ENCODE assay signal across 8 cellular contexts in the genomic region with DNA sequence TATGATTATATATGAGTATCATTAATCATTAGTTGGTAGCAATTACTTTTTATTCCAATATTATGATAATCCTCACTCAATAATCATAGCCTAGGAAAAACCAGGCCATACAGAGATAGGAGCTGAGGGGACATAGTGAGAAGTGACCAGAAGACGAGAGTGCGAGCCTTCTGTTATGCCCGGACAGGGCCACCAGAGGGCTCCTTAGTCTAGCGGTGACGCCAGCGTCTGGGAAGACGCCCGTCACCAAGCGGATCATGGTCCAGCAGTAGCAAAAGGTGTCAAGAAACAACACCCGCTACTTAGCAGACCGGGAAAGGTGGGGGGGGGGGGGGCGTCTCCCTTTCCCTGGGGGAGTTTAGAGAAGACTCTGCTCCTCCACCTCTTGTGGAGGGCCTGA. TPM values are rescaled to one million over a fixed set of nuclear protein-coding genes. Genes with fewer than 3 reads are reported as not detected.
DNase-seq lines count a peak whose midpoint lies in the region; ATAC-seq, FAIRE-seq and TF ChIP-seq lines count a peak whose summit lies in the region.
"Not testable (repeated sequence)": the region's sequence is repeated elsewhere in the genome, so short reads cannot be mapped to it uniquely, and the experiment has no call there.

No MANE protein-coding gene starts in this region.

- H3K27ac Mint-ChIP-seq in CD4-positive, alpha-beta T cell; T-helper 2 cell treated with Interferon-gamma antibody and Interleukin-4, amounts not matched to agents 5 μg/mL and 100 μg/mL, for 36 hours: not testable (repeated sequence)

- H3K36me3 Mint-ChIP-seq in CD4-positive, alpha-beta T cell (ENCODE audit: low read depth); T-helper 2 cell treated with Interferon-gamma antibody and Interleukin-4, amounts not matched to agents 5 μg/mL and 100 μg/mL, for 36 hours (ENCODE audit: low read depth): not testable (repeated sequence)

- not testable (repeated sequence) for H3K4me3 ChIP-seq in kidney (ENCODE audit: low read length in 2 of 2); prostate gland

- H3K4me3 Mint-ChIP-seq in CD4-positive, alpha-beta T cell; T-helper 2 cell treated with Interferon-gamma antibody and Interleukin-4, amounts not matched to agents 5 μg/mL and 100 μg/mL, for 36 hours: not testable (repeated sequence)

- TF ChIP-seq POLR2A in prostate gland (IDR thresholded peaks at IDR 0.05) = not testable (repeated sequence)

- 9% methylated on average over 12 of the region's 12 CpGs for WGBS in prostate gland

- H3K36me3 ChIP-seq in kidney (ENCODE audit: control insufficient read depth in 1 of 2, insufficient read depth in 2 of 2, low read length in 2 of 2); prostate gland: not testable (repeated sequence)

- not testable (repeated sequence) for H3K9ac ChIP-seq in kidney (ENCODE audit: low read length in 2 of 2)

- not testable (repeated sequence) for H3K4me1 Mint-ChIP-seq in CD4-positive, alpha-beta T cell (ENCODE audit: low read depth); T-helper 2 cell treated with Interferon-gamma antibody and Interleukin-4, amounts not matched to agents 5 μg/mL and 100 μg/mL, for 36 hours (ENCODE audit: low read depth)

- peak; percentile 10 to 58 (median 23) for DNase-seq in CD4-positive, alpha-beta T cell
- DNase-seq in T-helper 2 cell treated with Interferon-gamma antibody and Interleukin-4, amounts not matched to agents 5 μg/mL and 100 μg/mL, for 36 hours (ENCODE audit: low spot score) = peak; percentile 30
- peak; percentile 7 to 16 for DNase-seq in activated T-helper 1 cell treated with anti-CD3 and anti-CD28 coated beads, Interleukin-2, amount 50 U/mL, for 16 hours (ENCODE audit: low read depth in 1 of 2, low spot score in 1 of 2)
- peak; percentile 9 for DNase-seq in effector CD4-positive, alpha-beta T cell
- DNase-seq in kidney (peak; percentile 79), prostate gland (ENCODE audit: low spot score) (peak; percentile 41)
- DNase-seq in stimulated activated naive CD4-positive, alpha-beta T cell (lab: John Stamatoyannopoulos, UW) = peak in 4 of 6 experiments; percentile 6 to 28 (median 12)

- H3K9me3 ChIP-seq in CD4-positive, alpha-beta T cell (ENCODE audit: control insufficient read depth, low read length); kidney (ENCODE audit: control insufficient read depth in 1 of 2, low read length in 2 of 2); prostate gland: not testable (repeated sequence)

- H3K27me3 ChIP-seq in CD4-positive, alpha-beta T cell (ENCODE audit: control insufficient read depth, insufficient read depth, low read length); prostate gland (replicated peaks; ENCODE audit: insufficient read depth): not testable (repeated sequence)

- ATAC-seq in CD4-positive, alpha-beta T cell (ENCODE audit: poor library complexity) = not testable (repeated sequence)

- TF ChIP-seq CTCF in CD4-positive, alpha-beta T cell (IDR thresholded peaks at IDR 0.05) = peak; percentile 59
- TF ChIP-seq CTCF in LNCAP (IDR thresholded peaks at IDR 0.05) (peak; percentile 56), kidney (IDR thresholded peaks at IDR 0.05; ENCODE audit: borderline replicate concordance, extremely low read depth, insufficient read depth) (peak; percentile 68), prostate gland (IDR thresholded peaks at IDR 0.05) (peak in 2 of 4 experiments; percentile 57 to 71)

- not testable (repeated sequence) for H3K9me3 Mint-ChIP-seq in CD4-positive, alpha-beta T cell; T-helper 2 cell treated with Interferon-gamma antibody and Interleukin-4, amounts not matched to agents 5 μg/mL and 100 μg/mL, for 36 hours

- not testable (repeated sequence) for FAIRE-seq in kidney (lab: Jason Lieb, UNC)

- not testable (repeated sequence) for H3K27ac ChIP-seq in CD4-positive, alpha-beta T cell (ENCODE audit: low read depth, low read length); kidney (ENCODE audit: low read depth in 2 of 2, low read length in 2 of 2); prostate gland

- peaks cover 34% of the 10 kb centered on the region for H3K27me3 Mint-ChIP-seq in CD4-positive, alpha-beta T cell
- H3K27me3 Mint-ChIP-seq in T-helper 2 cell treated with Interferon-gamma antibody and Interleukin-4, amounts not matched to agents 5 μg/mL and 100 μg/mL, for 36 hours (ENCODE audit: low read depth) = not testable (repeated sequence)

- CTCF ChIA-PET in CD4-positive, alpha-beta T cell (lab: Charles Lee) = not testable (repeated sequence)

- intact Hi-C loops in CD4-positive, alpha-beta T cell (cut with DNase I, micrococcal nuclease); kidney (cut with DNase I): not testable (repeated sequence)
- intact Hi-C loops in prostate gland (cut with DNase I) = loop anchor here (10.0 kb wide), 1 partner anchor 122 kb away; no protein-coding TSS in a partner anchor

- POLR2A ChIA-PET in CD4-positive, alpha-beta T cell (lab: Charles Lee) = not testable (repeated sequence)

- H3K4me1 ChIP-seq in kidney (ENCODE audit: control insufficient read depth in 1 of 2, insufficient read depth in 1 of 2, low read depth in 1 of 2, low read length in 2 of 2); prostate gland (replicated peaks): not testable (repeated sequence)

RNA-seq across cellular contexts. Expression of a gene that starts 14.4 kb away (rescaled TPM):
- total RNA-seq in CD4-positive, alpha-beta T cell = 1 to 10 TPM in 1 of 2 experiments, under 1 TPM in 1; 0.82 to 1.1 TPM
- 6.2 TPM for total RNA-seq in kidney
- polyA plus RNA-seq in kidney (ENCODE audit: insufficient read depth, low read depth, low replicate concordance) = 0.34 TPM
- total RNA-seq in prostate gland = 1 to 10 TPM; 4.6 to 4.8 TPM

RNA-seq across cellular contexts. Expression of a gene that starts 27.3 kb away (rescaled TPM):
- under 1 TPM in 1 of 2 experiments, not detected in 1; 0.53 TPM for total RNA-seq in CD4-positive, alpha-beta T cell
- total RNA-seq in kidney (5.2 TPM), prostate gland (1 to 10 TPM; 6.2 to 7.1 TPM)
- polyA plus RNA-seq in kidney (ENCODE audit: insufficient read depth, low read depth, low replicate concordance) = 2.5 TPM

RNA-seq across cellular contexts. Expression of a gene that starts 33.2 kb away (rescaled TPM):
- 1 to 10 TPM; 4.7 to 6.3 TPM for total RNA-seq in CD4-positive, alpha-beta T cell
- total RNA-seq in kidney (21.8 TPM), prostate gland (10 to 100 TPM; 19.1 TPM)
- polyA plus RNA-seq in kidney (ENCODE audit: insufficient read depth, low read depth, low replicate concordance) = 11.1 TPM

Comparison
In these comparisons a context has a peak if more than half of its experiments do, and no peak if none do; other contexts are left out.
1. DNase-seq: peak in every context shown above with its lines; median percentile 79 in kidney; 41 in prostate gland; 30 in T-helper 2 cell treated with Interferon-gamma antibody and Interleukin-4, amounts not matched to agents 5 μg/mL and 100 μg/mL, for 36 hours; 23 in CD4-positive, alpha-beta T cell; 12 in stimulated activated naive CD4-positive, alpha-beta T cell; 12 in activated T-helper 1 cell treated with anti-CD3 and anti-CD28 coated beads, Interleukin-2, amount 50 U/mL, for 16 hours; 9 in effector CD4-positive, alpha-beta T cell.